Comparison of ENCODE assay signal across 15 cellular contexts in genomic region chrX:24085133-24085532, GRCh38.
"Had no signal": no experiment of that assay in that cellular context is flagged by ENCODE, and none has a peak within 500 bp of the region (broad histone marks: within the 10 kb centered on the region; RNA-seq: fewer than 3 reads in every experiment).

No MANE protein-coding gene starts in this region.

- H3K36me3 ChIP-seq: lower lobe of right lung, pancreas, thyroid gland had no signal

- ATAC-seq: activated naive CD4-positive, alpha-beta T cell treated with anti-CD3 and anti-CD28 coated beads, Interleukin-2, amount 50 U/mL, for 72 hours; lower lobe of right lung; naive thymus-derived CD8-positive, alpha-beta T cell; pancreas had no signal

- H3K4me3 ChIP-seq: lower lobe of right lung, pancreas, thyroid gland had no signal

- H3K9me3 ChIP-seq: lower lobe of right lung, pancreas, thyroid gland had no signal

- FAIRE-seq: keratinocyte, pancreas had no signal

- H3K27me3 ChIP-seq: pancreas, thyroid gland had no signal

- H3K27ac ChIP-seq: lower lobe of right lung, pancreas, thyroid gland had no signal

- H3K4me1 ChIP-seq: lower lobe of right lung, pancreas, thyroid gland had no signal

- DNase-seq: activated CD4-positive, alpha-beta T cell treated with anti-CD3 and anti-CD28 coated beads, Interleukin-2, amount 50 U/mL, for 48 hours; activated gamma-delta T cell treated with Interleukin-2 at 50 U/mL for 16 hours; effector CD8-positive, alpha-beta T cell; foreskin melanocyte; glutamatergic neuron; hypothalamus; lower lobe of right lung; naive thymus-derived CD8-positive, alpha-beta T cell; pancreas; stimulated activated CD4-positive, alpha-beta T cell treated with anti-CD3 and anti-CD28 coated beads, Interleukin-2, amount 100 ng/mL, for 24 hours; stimulated activated naive CD4-positive, alpha-beta T cell treated with Interleukin-2 at 50 U/mL for 16 hours; T-helper 2 cell; thyroid gland had no signal
